ENCODE assay signal across 19 cellular contexts in genomic region chr2:112756207-112756606, GRCh38. TPM values are rescaled to one million over a fixed set of nuclear protein-coding genes. Genes with fewer than 3 reads are reported as not detected.
"Had no signal": no experiment of that assay in that cellular context is flagged by ENCODE, and none has a peak within 500 bp of the region (broad histone marks: within the 10 kb centered on the region; RNA-seq: fewer than 3 reads in every experiment).

No MANE protein-coding gene starts in this region.

- H3K9me3 ChIP-seq: colonic mucosa, esophagus muscularis mucosa, pancreas, stomach had no signal

- H3K27ac Mint-ChIP-seq: activated CD8-positive, alpha-beta T cell treated with anti-CD3 and anti-CD28 coated beads, Interleukin-2, amount 10 ng/mL, durations not matched to agents 7 days and 5 days; activated naive CD4-positive, alpha-beta T cell treated with anti-CD3 and anti-CD28 coated beads, Interleukin-2, amount 50 U/mL, for 72 hours; activated T-cell treated with anti-CD3 and anti-CD28 coated beads, Interleukin-2, amount 50 U/mL, for 72 hours had no signal

- H3K9me3 Mint-ChIP-seq: activated naive CD4-positive, alpha-beta T cell treated with anti-CD3 and anti-CD28 coated beads, Interleukin-2, amount 50 U/mL, for 72 hours; neural crest cell had no signal

- H3K4me3 Mint-ChIP-seq: activated CD8-positive, alpha-beta T cell treated with anti-CD3 and anti-CD28 coated beads, Interleukin-2, amount 10 ng/mL, durations not matched to agents 7 days and 5 days; neural crest cell had no signal

- H3K4me1 ChIP-seq: colonic mucosa had no signal

- H3K27ac ChIP-seq: colonic mucosa, esophagus muscularis mucosa, pancreas, stomach, WERI-Rb-1 had no signal

- H3K36me3 ChIP-seq: colonic mucosa, esophagus muscularis mucosa, pancreas, stomach had no signal

- DNase-seq: activated CD4-positive, alpha-beta T cell treated with anti-CD3 and anti-CD28 coated beads for 4 hours; activated CD8-positive, alpha-beta memory T cell treated with anti-CD3 and anti-CD28 coated beads, Interleukin-2, amount 50 U/mL, for 4 hours; activated CD8-positive, alpha-beta T cell treated with anti-CD3 and anti-CD28 coated beads, Interleukin-2, amount 10 ng/mL, durations not matched to agents 7 days and 5 days; activated gamma-delta T cell; activated T-cell treated with anti-CD3 and anti-CD28 coated beads, Interleukin-2, amount 50 U/mL, for 72 hours; colonic mucosa; hippocampal formation; kidney glomerular epithelial cell; pancreas; stimulated activated CD4-positive, alpha-beta T cell treated with anti-CD3 and anti-CD28 coated beads, Interleukin-1b, Interleukin-23, amount 100 ng/mL, for 48 hours; stomach; WERI-Rb-1 had no signal

- ATAC-seq: activated CD8-positive, alpha-beta T cell treated with anti-CD3 and anti-CD28 coated beads, Interleukin-2, amount 10 ng/mL, durations not matched to agents 7 days and 5 days; activated naive CD4-positive, alpha-beta T cell treated with anti-CD3 and anti-CD28 coated beads, Interleukin-2, amount 50 U/mL, for 72 hours; activated T-cell treated with anti-CD3 and anti-CD28 coated beads, Interleukin-2, amount 50 U/mL, for 72 hours; pancreas had no signal

- H3K27me3 ChIP-seq: colonic mucosa, esophagus muscularis mucosa, pancreas, stomach had no signal

- H3K4me1 Mint-ChIP-seq: neural crest cell had no signal

- H3K4me3 ChIP-seq: colonic mucosa, esophagus muscularis mucosa, pancreas, stomach had no signal

RNA-seq across cellular contexts. Expression of gene IL1A, which starts 28.1 kb away (rescaled TPM):
- total RNA-seq: activated CD8-positive, alpha-beta T cell treated with anti-CD3 and anti-CD28 coated beads, Interleukin-2, amount 10 ng/mL, durations not matched to agents 7 days and 5 days; cardiac septum; neural crest cell; stomach had no signal

RNA-seq across cellular contexts. Expression of gene NT5DC4, which starts 35.4 kb away (rescaled TPM):
- total RNA-seq: activated CD8-positive, alpha-beta T cell treated with anti-CD3 and anti-CD28 coated beads, Interleukin-2, amount 10 ng/mL, durations not matched to agents 7 days and 5 days; activated naive CD4-positive, alpha-beta T cell treated with anti-CD3 and anti-CD28 coated beads, Interleukin-2, amount 50 U/mL, for 72 hours; cardiac septum; colonic mucosa; esophagus muscularis mucosa; fibroblast of villous mesenchyme; glomerular endothelial cell; lower leg skin; neural crest cell; stomach had no signal
- polyA plus RNA-seq: pancreas, stomach had no signal
